1 cellular context compared by ENCODE assay signal in the genomic region with DNA sequence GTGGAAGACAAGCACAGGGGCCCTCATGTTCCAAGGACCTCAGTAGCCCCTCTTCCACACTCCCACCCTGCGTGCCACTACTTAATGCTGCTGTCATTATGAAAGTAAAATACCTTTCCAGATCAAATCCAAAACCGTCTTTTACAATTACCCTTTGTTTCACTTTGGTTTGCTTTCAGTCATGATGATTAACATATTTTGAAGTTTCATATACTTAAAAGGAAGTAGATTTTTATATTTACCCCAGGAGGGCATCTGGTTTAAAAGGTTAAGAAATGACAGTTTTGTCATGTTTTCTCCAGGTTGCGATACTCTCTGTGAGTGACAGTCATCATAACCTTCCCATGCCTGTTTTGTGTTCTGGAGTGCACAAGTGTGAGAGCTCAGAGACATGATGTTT.
TF ChIP-seq lines count a peak whose summit lies in the region.

No MANE protein-coding gene starts in this region.

TF ChIP-seq in GM12878, 131 proteins besides CTCF, POLR2A, EP300 and RAD21 (continued from another document):
- TF ChIP-seq RCOR1 (conservative IDR thresholded peaks at IDR 0.05; ENCODE audit: low read depth, low read length) (no peak), SREBF2 (IDR thresholded peaks at IDR 0.05; ENCODE audit: low read length) (no peak), RAD51 (IDR thresholded peaks at IDR 0.05) (no peak), MEF2A (IDR thresholded peaks at IDR 0.05; ENCODE audit: insufficient read depth, low read depth, low read length) (0 out of 2 replicates have a peak, but pooled peaks have one; percentile 27), MTA2 (IDR thresholded peaks at IDR 0.05; ENCODE audit: low read depth) (peak; percentile 26; the same call in 1 of the 2 replicates), CBFB (IDR thresholded peaks at IDR 0.05; ENCODE audit: low read depth) (no peak), SUPT20H (IDR thresholded peaks at IDR 0.05; ENCODE audit: borderline replicate concordance, control insufficient read depth, low read depth, low read length) (no peak), PML (IDR thresholded peaks at IDR 0.05; ENCODE audit: low read length) (no peak), NR2F1 (conservative IDR thresholded peaks at IDR 0.05) (0 out of 2 replicates have a peak, but pooled peaks have one; percentile 15), PAX5 (IDR thresholded peaks at IDR 0.05; ENCODE audit: borderline replicate concordance, low read depth, low read length) (no peak), TARDBP (IDR thresholded peaks at IDR 0.05; ENCODE audit: borderline replicate concordance) (no peak), STAT3 (IDR thresholded peaks at IDR 0.05; ENCODE audit: low read depth, low read length) (no peak), CREB1 (IDR thresholded peaks at IDR 0.05; ENCODE audit: low read depth) (no peak), ATF2 (IDR thresholded peaks at IDR 0.05; ENCODE audit: low read length) (peak; percentile 30; the same call in 1 of the 2 replicates), CBX3 (IDR thresholded peaks at IDR 0.05; ENCODE audit: borderline replicate concordance, low read depth) (no peak), NFIC (IDR thresholded peaks at IDR 0.05; ENCODE audit: low read depth, low read length) (peak; percentile 38; the same call in 1 of the 2 replicates), MYB (IDR thresholded peaks at IDR 0.05; ENCODE audit: borderline replicate concordance, low read depth, low read length) (no peak), JUNB (IDR thresholded peaks at IDR 0.05) (peak; percentile 56; the same call in 1 of the 2 replicates), GABPA (IDR thresholded peaks at IDR 0.05; ENCODE audit: low read depth) (no peak), ZSCAN29 (IDR thresholded peaks at IDR 0.05) (no peak), RUNX3 (IDR thresholded peaks at IDR 0.05; ENCODE audit: low read length) (0 out of 2 replicates have a peak, but pooled peaks have one; percentile 7), SIN3A (IDR thresholded peaks at IDR 0.05; ENCODE audit: low read depth, low read length) (no peak), FOS (IDR thresholded peaks at IDR 0.05; ENCODE audit: borderline replicate concordance, extremely low read depth, insufficient read length) (no peak), FOXK2 (IDR thresholded peaks at IDR 0.05) (no peak), PAX8 (IDR thresholded peaks at IDR 0.05) (no peak)
- TF ChIP-seq, protein P1, sequence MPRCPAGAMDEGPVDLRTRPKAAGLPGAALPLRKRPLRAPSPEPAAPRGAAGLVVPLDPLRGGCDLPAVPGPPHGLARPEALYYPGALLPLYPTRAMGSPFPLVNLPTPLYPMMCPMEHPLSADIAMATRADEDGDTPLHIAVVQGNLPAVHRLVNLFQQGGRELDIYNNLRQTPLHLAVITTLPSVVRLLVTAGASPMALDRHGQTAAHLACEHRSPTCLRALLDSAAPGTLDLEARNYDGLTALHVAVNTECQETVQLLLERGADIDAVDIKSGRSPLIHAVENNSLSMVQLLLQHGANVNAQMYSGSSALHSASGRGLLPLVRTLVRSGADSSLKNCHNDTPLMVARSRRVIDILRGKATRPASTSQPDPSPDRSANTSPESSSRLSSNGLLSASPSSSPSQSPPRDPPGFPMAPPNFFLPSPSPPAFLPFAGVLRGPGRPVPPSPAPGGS (IDR thresholded peaks at IDR 0.05; ENCODE audit: borderline replicate concordance, insufficient read depth, low read depth, low read length, poor library complexity, severe bottlenecking), result no peak
- TF ChIP-seq, protein P2, sequence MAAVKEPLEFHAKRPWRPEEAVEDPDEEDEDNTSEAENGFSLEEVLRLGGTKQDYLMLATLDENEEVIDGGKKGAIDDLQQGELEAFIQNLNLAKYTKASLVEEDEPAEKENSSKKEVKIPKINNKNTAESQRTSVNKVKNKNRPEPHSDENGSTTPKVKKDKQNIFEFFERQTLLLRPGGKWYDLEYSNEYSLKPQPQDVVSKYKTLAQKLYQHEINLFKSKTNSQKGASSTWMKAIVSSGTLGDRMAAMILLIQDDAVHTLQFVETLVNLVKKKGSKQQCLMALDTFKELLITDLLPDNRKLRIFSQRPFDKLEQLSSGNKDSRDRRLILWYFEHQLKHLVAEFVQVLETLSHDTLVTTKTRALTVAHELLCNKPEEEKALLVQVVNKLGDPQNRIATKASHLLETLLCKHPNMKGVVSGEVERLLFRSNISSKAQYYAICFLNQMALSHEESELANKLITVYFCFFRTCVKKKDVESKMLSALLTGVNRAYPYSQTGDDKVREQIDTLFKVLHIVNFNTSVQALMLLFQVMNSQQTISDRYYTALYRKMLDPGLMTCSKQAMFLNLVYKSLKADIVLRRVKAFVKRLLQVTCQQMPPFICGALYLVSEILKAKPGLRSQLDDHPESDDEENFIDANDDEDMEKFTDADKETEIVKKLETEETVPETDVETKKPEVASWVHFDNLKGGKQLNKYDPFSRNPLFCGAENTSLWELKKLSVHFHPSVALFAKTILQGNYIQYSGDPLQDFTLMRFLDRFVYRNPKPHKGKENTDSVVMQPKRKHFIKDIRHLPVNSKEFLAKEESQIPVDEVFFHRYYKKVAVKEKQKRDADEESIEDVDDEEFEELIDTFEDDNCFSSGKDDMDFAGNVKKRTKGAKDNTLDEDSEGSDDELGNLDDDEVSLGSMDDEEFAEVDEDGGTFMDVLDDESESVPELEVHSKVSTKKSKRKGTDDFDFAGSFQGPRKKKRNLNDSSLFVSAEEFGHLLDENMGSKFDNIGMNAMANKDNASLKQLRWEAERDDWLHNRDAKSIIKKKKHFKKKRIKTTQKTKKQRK (IDR thresholded peaks at IDR 0.05; ENCODE audit: low read depth, low read length), result no peak
- TF ChIP-seq, protein P3, sequence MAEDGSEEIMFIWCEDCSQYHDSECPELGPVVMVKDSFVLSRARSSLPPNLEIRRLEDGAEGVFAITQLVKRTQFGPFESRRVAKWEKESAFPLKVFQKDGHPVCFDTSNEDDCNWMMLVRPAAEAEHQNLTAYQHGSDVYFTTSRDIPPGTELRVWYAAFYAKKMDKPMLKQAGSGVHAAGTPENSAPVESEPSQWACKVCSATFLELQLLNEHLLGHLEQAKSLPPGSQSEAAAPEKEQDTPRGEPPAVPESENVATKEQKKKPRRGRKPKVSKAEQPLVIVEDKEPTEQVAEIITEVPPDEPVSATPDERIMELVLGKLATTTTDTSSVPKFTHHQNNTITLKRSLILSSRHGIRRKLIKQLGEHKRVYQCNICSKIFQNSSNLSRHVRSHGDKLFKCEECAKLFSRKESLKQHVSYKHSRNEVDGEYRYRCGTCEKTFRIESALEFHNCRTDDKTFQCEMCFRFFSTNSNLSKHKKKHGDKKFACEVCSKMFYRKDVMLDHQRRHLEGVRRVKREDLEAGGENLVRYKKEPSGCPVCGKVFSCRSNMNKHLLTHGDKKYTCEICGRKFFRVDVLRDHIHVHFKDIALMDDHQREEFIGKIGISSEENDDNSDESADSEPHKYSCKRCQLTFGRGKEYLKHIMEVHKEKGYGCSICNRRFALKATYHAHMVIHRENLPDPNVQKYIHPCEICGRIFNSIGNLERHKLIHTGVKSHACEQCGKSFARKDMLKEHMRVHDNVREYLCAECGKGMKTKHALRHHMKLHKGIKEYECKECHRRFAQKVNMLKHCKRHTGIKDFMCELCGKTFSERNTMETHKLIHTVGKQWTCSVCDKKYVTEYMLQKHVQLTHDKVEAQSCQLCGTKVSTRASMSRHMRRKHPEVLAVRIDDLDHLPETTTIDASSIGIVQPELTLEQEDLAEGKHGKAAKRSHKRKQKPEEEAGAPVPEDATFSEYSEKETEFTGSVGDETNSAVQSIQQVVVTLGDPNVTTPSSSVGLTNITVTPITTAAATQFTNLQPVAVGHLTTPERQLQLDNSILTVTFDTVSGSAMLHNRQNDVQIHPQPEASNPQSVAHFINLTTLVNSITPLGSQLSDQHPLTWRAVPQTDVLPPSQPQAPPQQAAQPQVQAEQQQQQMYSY (CRISPR knock-in tag; IDR thresholded peaks at IDR 0.05), result no peak
- TF ChIP-seq, protein P4, sequence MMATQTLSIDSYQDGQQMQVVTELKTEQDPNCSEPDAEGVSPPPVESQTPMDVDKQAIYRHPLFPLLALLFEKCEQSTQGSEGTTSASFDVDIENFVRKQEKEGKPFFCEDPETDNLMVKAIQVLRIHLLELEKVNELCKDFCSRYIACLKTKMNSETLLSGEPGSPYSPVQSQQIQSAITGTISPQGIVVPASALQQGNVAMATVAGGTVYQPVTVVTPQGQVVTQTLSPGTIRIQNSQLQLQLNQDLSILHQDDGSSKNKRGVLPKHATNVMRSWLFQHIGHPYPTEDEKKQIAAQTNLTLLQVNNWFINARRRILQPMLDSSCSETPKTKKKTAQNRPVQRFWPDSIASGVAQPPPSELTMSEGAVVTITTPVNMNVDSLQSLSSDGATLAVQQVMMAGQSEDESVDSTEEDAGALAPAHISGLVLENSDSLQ (IDR thresholded peaks at IDR 0.05), result peak; percentile 90
